Comparison of ENCODE assay signal across 8 cellular contexts in the genomic region with DNA sequence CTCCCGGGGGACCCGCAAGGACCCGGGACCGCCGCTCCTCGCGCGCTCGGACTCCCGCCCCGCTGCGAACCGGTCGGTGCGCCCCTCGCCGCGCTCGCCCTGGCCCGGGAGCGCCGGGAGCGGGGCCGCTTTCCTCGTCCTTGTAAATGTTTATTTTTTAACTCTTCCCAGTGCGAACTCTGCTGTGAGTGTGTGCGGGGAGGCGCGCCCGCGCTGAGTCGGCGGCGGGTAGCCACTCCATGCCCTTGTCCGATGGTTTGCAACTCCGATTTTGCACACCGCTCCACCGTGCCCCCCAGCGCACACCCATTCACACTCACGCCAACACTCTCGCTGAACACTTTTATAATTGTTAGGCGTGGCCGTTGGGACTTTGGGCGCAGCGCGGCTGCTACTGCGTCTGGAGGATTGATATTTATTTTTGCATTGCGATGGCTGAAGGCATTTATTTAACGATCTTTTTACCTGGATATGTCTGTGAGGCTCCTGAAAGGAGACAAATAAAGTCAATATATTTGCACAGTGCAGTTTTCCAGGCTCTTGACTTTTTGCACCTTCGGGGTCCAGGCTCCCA. TPM values are rescaled to one million over a fixed set of nuclear protein-coding genes. Genes with fewer than 3 reads are reported as not detected.
DNase-seq lines count a peak whose midpoint lies in the region; ATAC-seq and TF ChIP-seq lines count a peak whose summit lies in the region.

No MANE protein-coding gene starts in this region.

- TF ChIP-seq CTCF in NB4 (IDR thresholded peaks at IDR 0.05; ENCODE audit: low read depth, low read length) (no peak), natural killer cell (IDR thresholded peaks at IDR 0.05) (no peak)

- H3K27ac Mint-ChIP-seq in CD4-positive, alpha-beta memory T cell, result peak overlapping the region in 3 of 7 donors; percentile 27 to 79 (median 29)
- H3K27ac Mint-ChIP-seq in dendritic cell treated with granulocyte-macrophage colony-stimulating factor and Interleukin-4, amounts not matched to agents 40 ng/mL and 50 ng/mL, for 4 days, result no peak overlapping the region
- no peak overlapping the region for H3K27ac Mint-ChIP-seq in natural killer cell

- no peak for ATAC-seq in natural killer cell
- ATAC-seq in GM21737 (IDR thresholded peaks at IDR 0.05; ENCODE audit: unreplicated experiment), result no peak

- H3K36me3 Mint-ChIP-seq in CD4-positive, alpha-beta memory T cell, result peaks cover 0 to 4% of the 10 kb centered on the region in 2 donors
- no peaks in the 10 kb centered on the region for H3K36me3 Mint-ChIP-seq in dendritic cell treated with granulocyte-macrophage colony-stimulating factor and Interleukin-4, amounts not matched to agents 40 ng/mL and 50 ng/mL, for 4 days (ENCODE audit: low read depth)
- H3K36me3 Mint-ChIP-seq in natural killer cell, result no peaks in the 10 kb centered on the region

- peak overlapping the region; percentile 81 to 96 (median 88) for H3K4me3 Mint-ChIP-seq in CD4-positive, alpha-beta memory T cell
- peak overlapping the region; percentile 70 for H3K4me3 Mint-ChIP-seq in dendritic cell treated with granulocyte-macrophage colony-stimulating factor and Interleukin-4, amounts not matched to agents 40 ng/mL and 50 ng/mL, for 4 days
- H3K4me3 Mint-ChIP-seq in natural killer cell, result peak overlapping the region; percentile 94

- CTCF ChIA-PET in CD4-positive, alpha-beta memory T cell (lab: Charles Lee; ENCODE audit: partially characterized antibody), result no interaction called here

- no peak for TF ChIP-seq POLR2A in NB4 (IDR thresholded peaks at IDR 0.05; ENCODE audit: extremely low read depth, insufficient read length)

- peak overlapping the region in 1 of 2 donors; percentile 38 for H3K4me3 ChIP-seq in CD4-positive, alpha-beta memory T cell (ENCODE audit: low read length in 2 of 2)
- H3K4me3 ChIP-seq in NB4 (ENCODE audit: low read depth, low read length), result peak overlapping the region; percentile 32

- H3K27ac ChIP-seq in CD4-positive, alpha-beta memory T cell (ENCODE audit: low read depth, low read length), result no peak overlapping the region

- intact Hi-C loops in CD4-positive, alpha-beta memory T cell (cut with micrococcal nuclease), result no loop called here
- intact Hi-C loops in dendritic cell treated with granulocyte-macrophage colony-stimulating factor and Interleukin-4, amounts not matched to agents 40 ng/mL and 50 ng/mL, for 4 days (cut with micrococcal nuclease), result no loop called here
- intact Hi-C loops in natural killer cell (cut with micrococcal nuclease), result no loop called here

- no peaks in the 10 kb centered on the region for H3K9me3 ChIP-seq in CD4-positive, alpha-beta memory T cell (ENCODE audit: control insufficient read depth in 1 of 2, low read length in 2 of 2)

- H3K4me1 Mint-ChIP-seq in CD4-positive, alpha-beta memory T cell, result peaks cover 7 to 21% (median 16%) of the 10 kb centered on the region in 4 donors
- peaks cover 34% of the 10 kb centered on the region for H3K4me1 Mint-ChIP-seq in dendritic cell treated with granulocyte-macrophage colony-stimulating factor and Interleukin-4, amounts not matched to agents 40 ng/mL and 50 ng/mL, for 4 days (ENCODE audit: low read depth)
- peaks cover 20 to 35% of the 10 kb centered on the region in 2 donors for H3K4me1 Mint-ChIP-seq in natural killer cell

- peaks cover 24% of the 10 kb centered on the region for H3K27me3 ChIP-seq in CD4-positive, alpha-beta memory T cell (ENCODE audit: insufficient read depth, low read length)

- POLR2A ChIA-PET in CD4-positive, alpha-beta memory T cell (lab: Charles Lee; ENCODE audit: partially characterized antibody), result no interaction called here

- peaks cover 13% of the 10 kb centered on the region for H3K4me1 ChIP-seq in CD4-positive, alpha-beta memory T cell (ENCODE audit: insufficient read depth, low read length)

- peaks cover 36 to 38% of the 10 kb centered on the region in 2 donors for H3K27me3 Mint-ChIP-seq in CD4-positive, alpha-beta memory T cell
- H3K27me3 Mint-ChIP-seq in dendritic cell treated with granulocyte-macrophage colony-stimulating factor and Interleukin-4, amounts not matched to agents 40 ng/mL and 50 ng/mL, for 4 days, result peaks cover 66% of the 10 kb centered on the region
- peaks cover 47 to 51% of the 10 kb centered on the region in 2 donors for H3K27me3 Mint-ChIP-seq in natural killer cell (ENCODE audit: low read depth in 2 of 2)

- H3K9me3 Mint-ChIP-seq in CD4-positive, alpha-beta memory T cell, result peaks cover 0 to 2% (median 0%) of the 10 kb centered on the region in 8 donors
- H3K9me3 Mint-ChIP-seq in dendritic cell treated with granulocyte-macrophage colony-stimulating factor and Interleukin-4, amounts not matched to agents 40 ng/mL and 50 ng/mL, for 4 days, result no peaks in the 10 kb centered on the region
- no peaks in the 10 kb centered on the region for H3K9me3 Mint-ChIP-seq in natural killer cell

- DNase-seq in CD4-positive, alpha-beta memory T cell, result no peak
- DNase-seq in NB4 (ENCODE audit: low read depth) (peak; percentile 22), natural killer cell (no peak), LoVo (ENCODE audit: low spot score) (no peak), NCI-H1436 treated with DMSO at 0.1 percent for 48 hours (lab: John Stamatoyannopoulos, UW) (no peak)
- no peak for DNase-seq in NK-92 treated with Interleukin-12 subunit alpha and Interleukin-12 subunit beta, amount 100 ng/mL, for 24 hours (lab: John Stamatoyannopoulos, UW)

- no peaks in the 10 kb centered on the region for H3K36me3 ChIP-seq in CD4-positive, alpha-beta memory T cell (ENCODE audit: insufficient read depth, low read length)

RNA-seq across cellular contexts. Expression of a gene that starts 1.0 kb away (rescaled TPM):
- under 1 TPM in 1 of 2 experiments, not detected in 1; 0.19 TPM for total RNA-seq in CD4-positive, alpha-beta memory T cell
- polyA plus RNA-seq in CD4-positive, alpha-beta memory T cell, result not detected
- 1 to 10 TPM in 2 of 3 donors, under 1 TPM in 1; 0.47 to 1.7 (median 1.2) TPM for total RNA-seq in natural killer cell
